1 cellular context compared by ENCODE assay signal in the genomic region with DNA sequence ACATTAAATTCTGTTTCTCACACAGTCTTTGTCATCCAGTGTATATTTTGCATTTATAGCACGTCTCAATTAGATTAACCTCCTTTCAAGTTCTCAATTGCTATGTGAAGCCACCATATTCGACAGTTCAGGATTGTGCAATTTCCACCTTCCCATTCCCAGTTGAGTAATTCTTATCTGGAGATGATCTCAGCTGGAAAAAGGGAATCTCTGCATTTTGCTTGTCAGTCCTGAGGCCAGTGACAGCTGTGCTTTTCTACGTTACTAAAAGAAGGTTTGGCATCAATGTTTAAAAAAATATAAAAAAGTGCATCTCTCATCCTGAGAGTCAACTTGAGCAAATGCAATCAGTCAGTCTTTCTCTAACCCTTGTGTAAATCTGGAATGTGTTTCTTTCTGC.
TF ChIP-seq lines count a peak whose summit lies in the region.

No MANE protein-coding gene starts in this region.

TF ChIP-seq in IMR-90, 13 proteins besides CTCF, POLR2A, EP300 and RAD21:
- TF ChIP-seq RFX5 (IDR thresholded peaks at IDR 0.05; ENCODE audit: low read depth, low read length) (no peak), ELK1 (IDR thresholded peaks at IDR 0.05; ENCODE audit: borderline replicate concordance, low read depth, low read length) (no peak), MXI1 (IDR thresholded peaks at IDR 0.05; ENCODE audit: borderline replicate concordance, low read depth, low read length) (no peak), RCOR1 (IDR thresholded peaks at IDR 0.05; ENCODE audit: insufficient replicate concordance, low read length) (no peak), SMC3 (IDR thresholded peaks at IDR 0.05; ENCODE audit: low read depth, low read length) (no peak), NFE2L2 (IDR thresholded peaks at IDR 0.05; ENCODE audit: low read depth, low read length) (no peak), FOS (IDR thresholded peaks at IDR 0.05; ENCODE audit: low read depth, low read length) (0 out of 2 replicates have a peak, but pooled peaks have one; percentile 15), CHD1 (IDR thresholded peaks at IDR 0.05; ENCODE audit: low read depth, low read length) (no peak), CEBPB (IDR thresholded peaks at IDR 0.05; ENCODE audit: low read depth, low read length) (peak; percentile 95)
